13 cellular contexts compared by ENCODE assay signal in genomic region chr5:14414007-14414406, GRCh38.
A peak's percentile ranks its signal among the peaks of the same experiment; 100 is the strongest.
DNase-seq lines count a peak whose midpoint lies in the region; ATAC-seq lines count a peak whose summit lies in the region.
"Had no signal": no experiment of that assay in that cellular context is flagged by ENCODE, and none has a peak within 500 bp of the region (broad histone marks: within the 10 kb centered on the region; RNA-seq: fewer than 3 reads in every experiment).

No MANE protein-coding gene starts in this region.

- peak overlapping the region; percentile 69 to 98 for H3K27ac Mint-ChIP-seq in activated naive CD4-positive, alpha-beta T cell treated with anti-CD3 and anti-CD28 coated beads, Interleukin-2, amount 50 U/mL, for 72 hours
- H3K27ac Mint-ChIP-seq in naive thymus-derived CD8-positive, alpha-beta T cell = peak overlapping the region; percentile 87 to 98 (median 94)

- peak in 1 of 2 donors; percentile 11 for ATAC-seq in activated naive CD4-positive, alpha-beta T cell treated with anti-CD3 and anti-CD28 coated beads, Interleukin-2, amount 50 U/mL, for 72 hours
- ATAC-seq in naive thymus-derived CD8-positive, alpha-beta T cell = peak; percentile 21 to 28
- ATAC-seq in GM19395 (IDR thresholded peaks at IDR 0.05; ENCODE audit: unreplicated experiment) (no peak), GM21737 (IDR thresholded peaks at IDR 0.05; ENCODE audit: unreplicated experiment) (no peak)
- ATAC-seq: body of pancreas, left lung had no signal

- POLR2A ChIA-PET in naive thymus-derived CD8-positive, alpha-beta T cell (lab: Charles Lee) = interaction anchor here (1.1 to 2.8 kb wide), 4 partner anchors 9 to 181 kb away, joined by 3 to 16 read pairs (median 8); partner anchors contain the start of gene OTULINL

- peaks cover 0 to 7% of the 10 kb centered on the region in 2 donors for H3K36me3 Mint-ChIP-seq in activated naive CD4-positive, alpha-beta T cell treated with anti-CD3 and anti-CD28 coated beads, Interleukin-2, amount 50 U/mL, for 72 hours
- H3K36me3 Mint-ChIP-seq in naive thymus-derived CD8-positive, alpha-beta T cell = no peaks in the 10 kb centered on the region

- H3K27me3 Mint-ChIP-seq in naive thymus-derived CD8-positive, alpha-beta T cell = no peaks in the 10 kb centered on the region

- DNase-seq in NCI-H510A treated with DMSO at 0.1 percent for 48 hours (lab: John Stamatoyannopoulos, UW) (peak; percentile 24), NCI-H510A (lab: John Stamatoyannopoulos, UW) (no peak), NCI-H526 treated with DMSO at 0.1 percent for 48 hours (lab: John Stamatoyannopoulos, UW) (peak; percentile 64), NCI-H82 (lab: John Stamatoyannopoulos, UW) (no peak)
- peak in 1 of 2 donors; percentile 35 for DNase-seq in activated naive CD4-positive, alpha-beta T cell treated with anti-CD3 and anti-CD28 coated beads, Interleukin-2, amount 50 U/mL, for 72 hours (ENCODE audit: low spot score in 2 of 2)
- DNase-seq in naive thymus-derived CD8-positive, alpha-beta T cell = peak in 5 of 10 donors; percentile 6 to 50 (median 49)
- DNase-seq: 8988T, body of pancreas, GF-D8, left lung, NCI-H2171 had no signal

- no peaks in the 10 kb centered on the region for H3K9me3 Mint-ChIP-seq in activated naive CD4-positive, alpha-beta T cell treated with anti-CD3 and anti-CD28 coated beads, Interleukin-2, amount 50 U/mL, for 72 hours
- no peaks in the 10 kb centered on the region for H3K9me3 Mint-ChIP-seq in naive thymus-derived CD8-positive, alpha-beta T cell

- H3K4me1 Mint-ChIP-seq in naive thymus-derived CD8-positive, alpha-beta T cell = peaks cover 21 to 46% (median 39%) of the 10 kb centered on the region in 4 donors

- peak overlapping the region; percentile 54 to 86 (median 74) for H3K4me3 Mint-ChIP-seq in naive thymus-derived CD8-positive, alpha-beta T cell

Comparison
In these comparisons a context has a peak if more than half of its experiments do, and no peak if none do; other contexts are left out.
1. DNase-seq: peak in NCI-H510A treated with DMSO at 0.1 percent for 48 hours (single experiment) and NCI-H526 treated with DMSO at 0.1 percent for 48 hours (single experiment); none in NCI-H510A (single experiment) and NCI-H82 (single experiment).
2. ATAC-seq: peak in naive thymus-derived CD8-positive, alpha-beta T cell (2 of 2); none in GM19395 (single experiment) and GM21737 (single experiment).